Comparison of ENCODE assay signal across 8 cellular contexts in genomic region chr3:122609798-122610559, GRCh38. TPM values are rescaled to one million over a fixed set of nuclear protein-coding genes. Genes with fewer than 3 reads are reported as not detected.
A peak's percentile ranks its signal among the peaks of the same experiment; 100 is the strongest.
DNase-seq lines count a peak whose midpoint lies in the region; ATAC-seq and TF ChIP-seq lines count a peak whose summit lies in the region.

No MANE protein-coding gene starts in this region.

- peak; percentile 96 for ATAC-seq in GM18909 (IDR thresholded peaks at IDR 0.05; ENCODE audit: poor library complexity, unreplicated experiment)
- peak; percentile 93 for ATAC-seq in HG03060 (IDR thresholded peaks at IDR 0.05; ENCODE audit: low read depth, unreplicated experiment)
- ATAC-seq in SK-N-SH treated with all-trans-retinoic acid at 6 μM for 48 hours = peak; percentile 90

- peak; percentile 90 for DNase-seq in AG08395 (ENCODE audit: low spot score)
- DNase-seq in foreskin melanocyte = peak; percentile 70
- DNase-seq in HK-2 (ENCODE audit: unreplicated experiment) = no peak
- no peak for DNase-seq in mesothelial cell of epicardium (ENCODE audit: low spot score in 2 of 2, unreplicated experiment in 2 of 2)
- DNase-seq in NCI-H1436 (lab: John Stamatoyannopoulos, UW) = no peak

- H3K9me3 Mint-ChIP-seq in mesothelial cell of epicardium = no peaks in the 10 kb centered on the region

- no peaks in the 10 kb centered on the region for H3K36me3 Mint-ChIP-seq in mesothelial cell of epicardium

- no peaks in the 10 kb centered on the region for H3K4me1 Mint-ChIP-seq in mesothelial cell of epicardium

- H3K27me3 Mint-ChIP-seq in mesothelial cell of epicardium (ENCODE audit: low read depth) = peaks cover 4% of the 10 kb centered on the region

- no peak for TF ChIP-seq CTCF in mesothelial cell of epicardium (IDR thresholded peaks at IDR 0.05; ENCODE audit: unreplicated experiment)

- H3K4me3 Mint-ChIP-seq in mesothelial cell of epicardium = no peak overlapping the region

- H3K27ac Mint-ChIP-seq in mesothelial cell of epicardium = no peak overlapping the region

TF ChIP-seq in SK-N-SH treated with all-trans-retinoic acid at 6 μM for 48 hours, 23 proteins besides CTCF, POLR2A, EP300 and RAD21:
- TF ChIP-seq ZNF8 (CRISPR knock-in tag; IDR thresholded peaks at IDR 0.05) (no peak), OSR1 (CRISPR knock-in tag; IDR thresholded peaks at IDR 0.05) (no peak), GLIS3 (CRISPR knock-in tag; IDR thresholded peaks at IDR 0.05) (no peak), ISL1 (CRISPR knock-in tag; IDR thresholded peaks at IDR 0.05) (no peak), PATZ1 (CRISPR knock-in tag; IDR thresholded peaks at IDR 0.05; ENCODE audit: borderline replicate concordance) (no peak), ZC3H10 (CRISPR knock-in tag; IDR thresholded peaks at IDR 0.05) (no peak), ZNF70 (CRISPR knock-in tag; IDR thresholded peaks at IDR 0.05) (no peak), POU6F1 (CRISPR knock-in tag; IDR thresholded peaks at IDR 0.05; ENCODE audit: borderline replicate concordance, low read depth) (no peak), TCF4 (CRISPR knock-in tag; IDR thresholded peaks at IDR 0.05; ENCODE audit: borderline replicate concordance) (no peak), ZNF565 (CRISPR knock-in tag; conservative IDR thresholded peaks at IDR 0.05; ENCODE audit: low read depth) (no peak), ZFP3 (CRISPR knock-in tag; IDR thresholded peaks at IDR 0.05) (no peak), CSRNP3 (CRISPR knock-in tag; IDR thresholded peaks at IDR 0.05) (no peak), ESRRG (CRISPR knock-in tag; IDR thresholded peaks at IDR 0.05) (no peak), ZFP30 (CRISPR knock-in tag; IDR thresholded peaks at IDR 0.05) (no peak), PPARA (CRISPR knock-in tag; IDR thresholded peaks at IDR 0.05; ENCODE audit: borderline replicate concordance) (no peak), BACH2 (CRISPR knock-in tag; IDR thresholded peaks at IDR 0.05; ENCODE audit: borderline replicate concordance) (no peak), SNAI2 (CRISPR knock-in tag; IDR thresholded peaks at IDR 0.05) (no peak)

RNA-seq across cellular contexts. Expression of gene PARP15, which starts 32.5 kb away (rescaled TPM):
- 0.20 to 0.27 TPM (median 0.22 TPM) in 3 replicates for total RNA-seq in mesothelial cell of epicardium

RNA-seq across cellular contexts. Expression of gene DTX3L, which starts 45.8 kb away (rescaled TPM):
- total RNA-seq in mesothelial cell of epicardium = 28.1 to 32.5 TPM (median 30.3 TPM) in 3 replicates

RNA-seq across cellular contexts. Expression of gene PARP9, which starts 45.9 kb away (rescaled TPM):
- total RNA-seq in mesothelial cell of epicardium = 27.3 to 32.5 TPM (median 30.0 TPM) in 3 replicates

Comparison
In these comparisons a context has a peak if more than half of its experiments do, and no peak if none do; other contexts are left out.
1. DNase-seq: peak in AG08395 (single experiment) and foreskin melanocyte (single experiment); none in HK-2 (single experiment), mesothelial cell of epicardium (0 of 2) and NCI-H1436 (single experiment).
2. Peak in every context shown above with its lines, with median percentiles within 50 percentile points of each other: ATAC-seq.